ENCODE assay signal across 25 cellular contexts in genomic region chr19:8052464-8052859, GRCh38. TPM values are rescaled to one million over a fixed set of nuclear protein-coding genes. Genes with fewer than 3 reads are reported as not detected.
A peak's percentile ranks its signal among the peaks of the same experiment; 100 is the strongest.
DNase-seq lines count a peak whose midpoint lies in the region; ATAC-seq and TF ChIP-seq lines count a peak whose summit lies in the region.
"Had no signal": no experiment of that assay in that cellular context is flagged by ENCODE, and none has a peak within 500 bp of the region (broad histone marks: within the 10 kb centered on the region; RNA-seq: fewer than 3 reads in every experiment).

TSS of gene CCL25 (plus strand) at chr19:8052760. CDS start at chr19:8053050, 290 bp downstream.

- peaks cover 22% of the 10 kb centered on the region for H3K27me3 Mint-ChIP-seq in activated naive CD4-positive, alpha-beta T cell treated with anti-CD3 and anti-CD28 coated beads, Interleukin-2, amount 10 ng/mL, durations not matched to agents 7 days and 5 days
- no peaks in the 10 kb centered on the region for H3K27me3 Mint-ChIP-seq in stimulated activated naive B cell treated with anti-CD40 and anti-IgM and Interleukin-4, amounts not matched to agents 10 μg/mL and 1 μg/mL and 100 μg/mL, for 72 hours
- no peaks in the 10 kb centered on the region for H3K27me3 Mint-ChIP-seq in MCF 10A (ENCODE audit: insufficient read depth, unreplicated experiment)

- CTCF ChIA-PET in activated naive CD4-positive, alpha-beta T cell treated with anti-CD3 and anti-CD28 coated beads, Interleukin-2, amount 10 ng/mL, durations not matched to agents 7 days and 5 days (lab: Charles Lee) = no interaction called here
- CTCF ChIA-PET in MCF 10A (lab: Yijun Ruan, JAX) = interaction anchor here (0.6 to 0.8 kb wide), 2 partner anchors 9 to 247 kb away, joined by 3 read pairs; no protein-coding TSS in a partner anchor

- H3K27ac Mint-ChIP-seq in activated naive CD4-positive, alpha-beta T cell treated with anti-CD3 and anti-CD28 coated beads, Interleukin-2, amount 10 ng/mL, durations not matched to agents 7 days and 5 days = peak within 1 kb of the TSS; percentile 82
- peak within 1 kb of the TSS; percentile 14 for H3K27ac Mint-ChIP-seq in stimulated activated naive B cell treated with anti-CD40 and anti-IgM and Interleukin-4, amounts not matched to agents 10 μg/mL and 1 μg/mL and 100 μg/mL, for 72 hours
- H3K27ac Mint-ChIP-seq in MCF 10A (ENCODE audit: low read depth, unreplicated experiment) = no peak within 1 kb of the TSS

- H3K9ac ChIP-seq in NT2/D1 (ENCODE audit: insufficient read length, low read depth) = peak within 1 kb of the TSS; percentile 26
- H3K9ac ChIP-seq in GM23248 = no peak within 1 kb of the TSS

- H3K4me3 ChIP-seq in NT2/D1 (ENCODE audit: insufficient read length, low read depth) = no peak within 1 kb of the TSS
- no peak within 1 kb of the TSS for H3K4me3 ChIP-seq in ectodermal cell (ENCODE audit: insufficient read depth, low read depth, low read length)
- H3K4me3 ChIP-seq in GM23248 = no peak within 1 kb of the TSS
- H3K4me3 ChIP-seq: coronary artery, lung, psoas muscle, SJCRH30, spleen, tibial artery had no signal

- no TSS peak for BruUV-seq in MCF 10A (replicated peaks; lab: Mats Ljungman, UMichigan)

- peaks cover 28% of the 10 kb centered on the region for H3K4me1 Mint-ChIP-seq in activated naive CD4-positive, alpha-beta T cell treated with anti-CD3 and anti-CD28 coated beads, Interleukin-2, amount 10 ng/mL, durations not matched to agents 7 days and 5 days
- H3K4me1 Mint-ChIP-seq in stimulated activated naive B cell treated with anti-CD40 and anti-IgM and Interleukin-4, amounts not matched to agents 10 μg/mL and 1 μg/mL and 100 μg/mL, for 72 hours = peaks cover 8 to 23% of the 10 kb centered on the region in 2 donors
- H3K4me1 Mint-ChIP-seq in MCF 10A (ENCODE audit: insufficient read depth, unreplicated experiment) = no peaks in the 10 kb centered on the region
- H3K4me1 Mint-ChIP-seq: brain had no signal

- H3K4me3 Mint-ChIP-seq in activated naive CD4-positive, alpha-beta T cell treated with anti-CD3 and anti-CD28 coated beads, Interleukin-2, amount 10 ng/mL, durations not matched to agents 7 days and 5 days = peak within 1 kb of the TSS; percentile 50
- no peak within 1 kb of the TSS for H3K4me3 Mint-ChIP-seq in stimulated activated naive B cell treated with anti-CD40 and anti-IgM and Interleukin-4, amounts not matched to agents 10 μg/mL and 1 μg/mL and 100 μg/mL, for 72 hours
- H3K4me3 Mint-ChIP-seq in MCF 10A (ENCODE audit: unreplicated experiment) = no peak within 1 kb of the TSS
- H3K4me3 Mint-ChIP-seq: brain had no signal

- no peaks in the 10 kb centered on the region for H3F3A ChIP-seq in GM23248 (ENCODE audit: insufficient read depth)

- H3K27me3 ChIP-seq in NT2/D1 (ENCODE audit: insufficient read depth, insufficient read length) (peaks cover 15% of the 10 kb centered on the region), ectodermal cell (ENCODE audit: control insufficient read depth, insufficient read depth, low read length, poor library complexity, severe bottlenecking) (peaks cover 18% of the 10 kb centered on the region), GM23248 (replicated peaks; ENCODE audit: insufficient read depth) (0 out of 2 replicates have a peak, but pooled peaks cover 3% of the 10 kb centered on the region)
- H3K27me3 ChIP-seq: SJCRH30 had no signal

- H3K4me1 ChIP-seq in NT2/D1 (ENCODE audit: insufficient read depth, insufficient read length) = peaks cover 13% of the 10 kb centered on the region
- H3K4me1 ChIP-seq in ectodermal cell (ENCODE audit: control insufficient read depth, insufficient read depth, low read length) = peaks cover 26% of the 10 kb centered on the region
- H3K4me1 ChIP-seq in GM23248 (ENCODE audit: insufficient read depth) = no peaks in the 10 kb centered on the region
- H3K4me1 ChIP-seq: psoas muscle, SJCRH30 had no signal

- H2AFZ ChIP-seq in GM23248 = no peak within 1 kb of the TSS

- no peaks in the 10 kb centered on the region for H3K9me3 Mint-ChIP-seq in activated naive CD4-positive, alpha-beta T cell treated with anti-CD3 and anti-CD28 coated beads, Interleukin-2, amount 10 ng/mL, durations not matched to agents 7 days and 5 days
- no peaks in the 10 kb centered on the region for H3K9me3 Mint-ChIP-seq in stimulated activated naive B cell treated with anti-CD40 and anti-IgM and Interleukin-4, amounts not matched to agents 10 μg/mL and 1 μg/mL and 100 μg/mL, for 72 hours
- H3K9me3 Mint-ChIP-seq in MCF 10A (ENCODE audit: unreplicated experiment) = no peaks in the 10 kb centered on the region
- H3K9me3 Mint-ChIP-seq: activated naive CD4-positive, alpha-beta T cell treated with anti-CD3 and anti-CD28 coated beads, Interleukin-2, amount 50 U/mL, for 72 hours had no signal

- no peak for TF ChIP-seq CTCF in MCF 10A (IDR thresholded peaks at IDR 0.05; ENCODE audit: unreplicated experiment)

- H3K36me3 ChIP-seq in NT2/D1 (ENCODE audit: insufficient read depth, insufficient read length, low read length) (no peaks in the 10 kb centered on the region), ectodermal cell (ENCODE audit: control insufficient read depth, insufficient read depth, low read length) (no peaks in the 10 kb centered on the region), GM23248 (ENCODE audit: low read depth) (no peaks in the 10 kb centered on the region)
- H3K36me3 ChIP-seq: SJCRH30, spleen, tibial artery had no signal

- H3K36me3 Mint-ChIP-seq in activated naive CD4-positive, alpha-beta T cell treated with anti-CD3 and anti-CD28 coated beads, Interleukin-2, amount 10 ng/mL, durations not matched to agents 7 days and 5 days = no peaks in the 10 kb centered on the region
- H3K36me3 Mint-ChIP-seq in stimulated activated naive B cell treated with anti-CD40 and anti-IgM and Interleukin-4, amounts not matched to agents 10 μg/mL and 1 μg/mL and 100 μg/mL, for 72 hours = no peaks in the 10 kb centered on the region
- no peaks in the 10 kb centered on the region for H3K36me3 Mint-ChIP-seq in MCF 10A (ENCODE audit: insufficient read depth, unreplicated experiment)
- H3K36me3 Mint-ChIP-seq: activated naive CD4-positive, alpha-beta T cell treated with anti-CD3 and anti-CD28 coated beads, Interleukin-2, amount 50 U/mL, for 72 hours; brain had no signal

- H3K9me2 ChIP-seq in GM23248 (ENCODE audit: insufficient read depth) = no peaks in the 10 kb centered on the region

- intact Hi-C loops in MCF 10A (cut with micrococcal nuclease) = no loop called here

- H3K9me3 ChIP-seq in NT2/D1 (ENCODE audit: insufficient read depth, low read length) (no peaks in the 10 kb centered on the region), ectodermal cell (ENCODE audit: control insufficient read depth, low read length) (no peaks in the 10 kb centered on the region), GM23248 (ENCODE audit: low read depth) (no peaks in the 10 kb centered on the region)
- H3K9me3 ChIP-seq: psoas muscle, SJCRH30, spleen, tibial artery had no signal

- H4K20me1 ChIP-seq in GM23248 (ENCODE audit: insufficient read depth) = no peaks in the 10 kb centered on the region

- in situ Hi-C loops in GM23248 (cut with MboI) = no loop called here

- H3K27ac ChIP-seq in ectodermal cell (ENCODE audit: insufficient read depth, low read depth, low read length, poor library complexity, severe bottlenecking) = peak within 1 kb of the TSS; percentile 8
- H3K27ac ChIP-seq in GM23248 = no peak within 1 kb of the TSS
- H3K27ac ChIP-seq: coronary artery, psoas muscle, SJCRH30, tibial artery had no signal

- 74 to 77% methylated on average over 7 of the region's 7 CpGs for WGBS in ectodermal cell, 2 experiments
- WGBS in GM23248 (ENCODE audit: low coverage in 1 of 2, low lambda C conversion rate in 2 of 2, missing lambda C conversion rate in 2 of 2), 2 experiments = 41 to 43% methylated on average over 5 to 7 of the region's 7 CpGs

- no peaks in the 10 kb centered on the region for H3K79me2 ChIP-seq in GM23248 (ENCODE audit: insufficient read depth)

- H3K4me2 ChIP-seq in GM23248 (ENCODE audit: unreplicated experiment) = no peak within 1 kb of the TSS

- no peak for DNase-seq in activated naive CD4-positive, alpha-beta T cell treated with anti-CD3 and anti-CD28 coated beads, Interleukin-2, amount 10 ng/mL, durations not matched to agents 7 days and 5 days
- no peak for DNase-seq in activated naive CD4-positive, alpha-beta T cell (lab: John Stamatoyannopoulos, UW)
- no peak for DNase-seq in NT2/D1 (ENCODE audit: low read depth, low spot score)
- no peak for DNase-seq in stimulated activated naive B cell treated with anti-CD40 and anti-IgM and Interleukin-4, amounts not matched to agents 10 μg/mL and 1 μg/mL and 100 μg/mL, for 72 hours
- DNase-seq in MCF 10A (ENCODE audit: unreplicated experiment) = no peak
- DNase-seq in GM23248 = no peak
- DNase-seq: activated CD4-positive, CD25-positive, alpha-beta regulatory T cell treated with anti-CD3 and anti-CD28 coated beads, Interleukin-2, amount 50 U/mL, for 72 hours; hippocampal formation; KG1; NCI-H1048; NCI-H526 treated with DMSO at 0.1 percent for 48 hours; psoas muscle; SJCRH30; spleen; T-helper 9 cell; tibial artery had no signal

- ATAC-seq in stimulated activated naive B cell treated with anti-CD40 and anti-IgM and Interleukin-4, amounts not matched to agents 10 μg/mL and 1 μg/mL and 100 μg/mL, for 72 hours (replicated peaks) = no peak
- ATAC-seq in GM19397 (IDR thresholded peaks at IDR 0.05; ENCODE audit: unreplicated experiment) = no peak
- ATAC-seq: activated naive CD4-positive, alpha-beta T cell treated with anti-CD3 and anti-CD28 coated beads, Interleukin-2, amount 50 U/mL, for 72 hours; psoas muscle had no signal

- POLR2A ChIA-PET in MCF 10A (lab: Yijun Ruan, JAX) = interaction anchor here (0.6 to 0.7 kb wide), 2 partner anchors 9 to 34 kb away, joined by 3 read pairs; no protein-coding TSS in a partner anchor

RNA-seq across cellular contexts. Expression of gene CCL25, which starts in this region (rescaled TPM):
- 2.7 TPM for polyA plus RNA-seq in ectodermal cell (2013, experiment 1 of 4)
- 2.4 TPM for polyA plus RNA-seq in ectodermal cell (2013, experiment 2 of 4)
- 1.3 TPM for polyA plus RNA-seq in ectodermal cell (2013, experiment 3 of 4)
- polyA plus RNA-seq in ectodermal cell (2013, experiment 4 of 4) = 2.0 TPM
- total RNA-seq in MCF 10A (2022) = not detected in 2 replicates
- not detected in 2 replicates for total RNA-seq in GM23248 (2014; rRNA removed; shearing (Covaris generic))
- not detected in 2 replicates for polyA plus RNA-seq in GM23248 (2016; fragmentation: Nextera tagmentation; extraction: Ambion mirVana)
- total RNA-seq: Daoy, fibroblast of villous mesenchyme, lung, psoas muscle, SJCRH30 had no signal
- polyA plus RNA-seq: keratinocyte, lung had no signal
